Comparison of ENCODE assay signal across 8 cellular contexts in genomic region chr17:16287563-16288027, GRCh38.
DNase-seq lines count a peak whose midpoint lies in the region; ATAC-seq and TF ChIP-seq lines count a peak whose summit lies in the region.

No MANE protein-coding gene starts in this region.

- intact Hi-C loops in dendritic cell treated with granulocyte-macrophage colony-stimulating factor and Interleukin-4, amounts not matched to agents 40 ng/mL and 50 ng/mL, for 4 days (cut with micrococcal nuclease) = loop anchor here (5.0 kb wide), 1 partner anchor 70 kb away; the partner anchor contains the start of genes NCOR1 and PIGL

- DNase-seq in AG09319 (ENCODE audit: extremely low read depth, low read depth) (peak; percentile 53), RPMI8226 (peak; percentile 2), amygdala (lab: John Stamatoyannopoulos, UW) (no peak), COR-L47 (lab: John Stamatoyannopoulos, UW) (no peak)
- peak in 3 of 10 donors; percentile 6 to 30 (median 24) for DNase-seq in naive thymus-derived CD8-positive, alpha-beta T cell

- POLR2A ChIA-PET in naive thymus-derived CD8-positive, alpha-beta T cell (lab: Charles Lee) = interaction anchor here (2.8 kb wide), 1 partner anchor 70 kb away, joined by 16 read pairs; the partner anchor contains the start of gene PIGL

- H3K27ac Mint-ChIP-seq in dendritic cell treated with granulocyte-macrophage colony-stimulating factor and Interleukin-4, amounts not matched to agents 40 ng/mL and 50 ng/mL, for 4 days = peak overlapping the region; percentile 90
- H3K27ac Mint-ChIP-seq in naive thymus-derived CD8-positive, alpha-beta T cell = peak overlapping the region; percentile 95 to 99 (median 98)

- no peaks in the 10 kb centered on the region for H3K36me3 Mint-ChIP-seq in dendritic cell treated with granulocyte-macrophage colony-stimulating factor and Interleukin-4, amounts not matched to agents 40 ng/mL and 50 ng/mL, for 4 days (ENCODE audit: low read depth)
- H3K36me3 Mint-ChIP-seq in naive thymus-derived CD8-positive, alpha-beta T cell = peaks cover 0 to 11% (median 0%) of the 10 kb centered on the region in 3 donors

- peaks cover 53% of the 10 kb centered on the region for H3K4me1 Mint-ChIP-seq in dendritic cell treated with granulocyte-macrophage colony-stimulating factor and Interleukin-4, amounts not matched to agents 40 ng/mL and 50 ng/mL, for 4 days (ENCODE audit: low read depth)
- peaks cover 30 to 68% (median 58%) of the 10 kb centered on the region in 4 donors for H3K4me1 Mint-ChIP-seq in naive thymus-derived CD8-positive, alpha-beta T cell

- H3K9me3 Mint-ChIP-seq in dendritic cell treated with granulocyte-macrophage colony-stimulating factor and Interleukin-4, amounts not matched to agents 40 ng/mL and 50 ng/mL, for 4 days = no peaks in the 10 kb centered on the region
- H3K9me3 Mint-ChIP-seq in naive thymus-derived CD8-positive, alpha-beta T cell = no peaks in the 10 kb centered on the region

- no peak for TF ChIP-seq CTCF in AG09319 (IDR thresholded peaks at IDR 0.05; ENCODE audit: low read depth, low read length)

- ATAC-seq in GM21619 (IDR thresholded peaks at IDR 0.05; ENCODE audit: unreplicated experiment) = peak; percentile 25
- ATAC-seq in naive thymus-derived CD8-positive, alpha-beta T cell = peak in 1 of 2 donors; percentile 27
- ATAC-seq in GM19467 (IDR thresholded peaks at IDR 0.05; ENCODE audit: unreplicated experiment) = no peak

- H3K27me3 Mint-ChIP-seq in dendritic cell treated with granulocyte-macrophage colony-stimulating factor and Interleukin-4, amounts not matched to agents 40 ng/mL and 50 ng/mL, for 4 days = no peaks in the 10 kb centered on the region
- no peaks in the 10 kb centered on the region for H3K27me3 Mint-ChIP-seq in naive thymus-derived CD8-positive, alpha-beta T cell

- peak overlapping the region; percentile 49 for H3K4me3 Mint-ChIP-seq in dendritic cell treated with granulocyte-macrophage colony-stimulating factor and Interleukin-4, amounts not matched to agents 40 ng/mL and 50 ng/mL, for 4 days
- H3K4me3 Mint-ChIP-seq in naive thymus-derived CD8-positive, alpha-beta T cell = peak overlapping the region; percentile 38 to 85 (median 80)

Comparison
In these comparisons a context has a peak if more than half of its experiments do, and no peak if none do; other contexts are left out.
1. DNase-seq: peak in AG09319 (single experiment) and RPMI8226 (single experiment); none in amygdala (0 of 56) and COR-L47 (single experiment).